ENCODE assay signal across 27 cellular contexts in genomic region chr18:49234984-49235383, GRCh38.
"Had no signal": no experiment of that assay in that cellular context is flagged by ENCODE, and none has a peak within 500 bp of the region (broad histone marks: within the 10 kb centered on the region; RNA-seq: fewer than 3 reads in every experiment).

No MANE protein-coding gene starts in this region.

- H3K36me3 ChIP-seq: thoracic aorta, thyroid gland, transverse colon, upper lobe of left lung, upper lobe of right lung, uterus had no signal

- H3K4me1 ChIP-seq: stomach, suprapubic skin, testis, thyroid gland, tibial artery, tibial nerve, transverse colon, upper lobe of left lung, upper lobe of right lung, uterus, vagina had no signal

- H3K27me3 ChIP-seq: stomach, suprapubic skin, testis, thyroid gland, tibial artery, tibial nerve, transverse colon, upper lobe of left lung, upper lobe of right lung, uterus, vagina had no signal

- DNase-seq: stimulated activated CD4-positive, alpha-beta T cell treated with anti-CD3 and anti-CD28 coated beads, Interleukin-2, amount 100 ng/mL, for 48 hours; stimulated activated CD4-positive, alpha-beta T cell treated with anti-CD3 and anti-CD28 coated beads, Interleukin-4, amount 100 ng/mL, for 1 hour; stimulated activated CD4-positive, alpha-beta T cell treated with anti-CD3 and anti-CD28 coated beads, Interleukin-4, amount 100 ng/mL, for 24 hours; stimulated activated CD4-positive, alpha-beta T cell treated with anti-CD3 and anti-CD28 coated beads, Interleukin-4, amount 100 ng/mL, for 4 hours; stimulated activated CD8-positive, alpha-beta memory T cell treated with anti-CD3 and anti-CD28 coated beads, Interleukin-4, amount 100 ng/mL, for 48 hours; stimulated activated naive B cell treated with anti-CD40 and anti-IgM and Interleukin-4, amounts not matched to agents 10 μg/mL and 1 μg/mL and 100 μg/mL, for 72 hours; stimulated activated naive CD4-positive, alpha-beta T cell; stimulated activated naive CD4-positive, alpha-beta T cell treated with Interleukin-2 at 50 U/mL for 16 hours; stimulated activated naive CD8-positive, alpha-beta T cell treated with anti-CD3 and anti-CD28 coated beads, Interleukin-15, amount 100 ng/mL, for 72 hours; stimulated activated naive CD8-positive, alpha-beta T cell treated with anti-CD3 and anti-CD28 coated beads, Interleukin-15, Interleukin-2, amounts not matched to agents 100 U/mL and 50 U/mL, for 24 hours; stomach; substantia nigra; testis; thyroid gland; tibial artery; transverse colon; trophoblast cell; upper lobe of left lung; upper lobe of right lung; uterus had no signal

- FAIRE-seq: urothelium cell line had no signal

- H3K27ac ChIP-seq: stomach, suprapubic skin, testis, thoracic aorta, thyroid gland, tibial artery, tibial nerve, transverse colon, upper lobe of left lung, upper lobe of right lung, uterus, vagina had no signal

- H3K4me3 ChIP-seq: stomach, suprapubic skin, testis, thoracic aorta, thyroid gland, tibial artery, tibial nerve, transverse colon, upper lobe of left lung, upper lobe of right lung, uterus, vagina had no signal

- ATAC-seq: stimulated activated effector memory CD8-positive, alpha-beta T cell treated with anti-CD3 and anti-CD28 coated beads, Interleukin-12 subunit alpha, Interleukin-12 subunit beta, amount 100 ng/mL, for 72 hours; stimulated activated memory B cell treated with anti-CD40 and anti-IgM and Interleukin-4, amounts not matched to agents 10 μg/mL and 1 μg/mL and 100 μg/mL, for 72 hours; stimulated activated naive B cell treated with anti-CD40 and anti-IgM and Interleukin-4, amounts not matched to agents 10 μg/mL and 1 μg/mL and 100 μg/mL, for 72 hours; stimulated activated naive CD8-positive, alpha-beta T cell treated with anti-CD3 and anti-CD28 coated beads, Interleukin-15, amount 100 ng/mL, for 72 hours; stimulated activated naive CD8-positive, alpha-beta T cell treated with anti-CD3 and anti-CD28 coated beads, Interleukin-15, Interleukin-2, amounts not matched to agents 100 U/mL and 50 U/mL, for 24 hours; upper lobe of right lung had no signal

- H3K9me3 ChIP-seq: stomach, suprapubic skin, testis, thoracic aorta, thyroid gland, tibial artery, transverse colon, upper lobe of left lung, upper lobe of right lung, uterus, vagina had no signal
